Comparison of ENCODE assay signal across 8 cellular contexts in genomic region chr4:10164877-10165283, GRCh38. TPM values are rescaled to one million over a fixed set of nuclear protein-coding genes. Genes with fewer than 3 reads are reported as not detected.
DNase-seq lines count a peak whose midpoint lies in the region; ATAC-seq, FAIRE-seq and TF ChIP-seq lines count a peak whose summit lies in the region.

No MANE protein-coding gene starts in this region.

- no peak overlapping the region for H2AFZ ChIP-seq in HepG2 (ENCODE audit: low read length)

- no peaks in the 10 kb centered on the region for H3K79me2 ChIP-seq in HepG2 (ENCODE audit: insufficient read depth, low read length)

- H3K36me3 Mint-ChIP-seq in activated CD4-positive, alpha-beta T cell treated with anti-CD3 and anti-CD28 coated beads for 36 hours (ENCODE audit: low read depth), result no peaks in the 10 kb centered on the region
- H3K36me3 Mint-ChIP-seq in effector memory CD8-positive, alpha-beta T cell (ENCODE audit: insufficient read depth), result no peaks in the 10 kb centered on the region

- no peaks in the 10 kb centered on the region for H3K9me3 Mint-ChIP-seq in activated CD4-positive, alpha-beta T cell treated with anti-CD3 and anti-CD28 coated beads for 36 hours (ENCODE audit: low read depth)
- H3K9me3 Mint-ChIP-seq in effector memory CD8-positive, alpha-beta T cell, result no peaks in the 10 kb centered on the region

- no peak overlapping the region for H3K4me2 ChIP-seq in HepG2 (ENCODE audit: low read depth, low read length)

- in situ Hi-C loops in HepG2 (cut with HindIII; ENCODE audit: extremely low pct_ligation_motif_present, low pct_unique_long_range_greater_than_20kb), result loop anchor here (5.0 to 25.0 kb wide), 2 partner anchors 237 to 1247 kb away; no protein-coding TSS in a partner anchor

- TF ChIP-seq RAD21 in HepG2 (CRISPR knock-in tag; IDR thresholded peaks at IDR 0.05), result no peak

- H3K4me3 ChIP-seq in breast epithelium (no peak overlapping the region), HepG2 (replicated peaks in 1 of 3; ENCODE audit: insufficient read depth in 1 of 3, low read depth in 2 of 3, low read length in 3 of 3) (no peak overlapping the region)

- no peaks in the 10 kb centered on the region for H4K20me1 ChIP-seq in HepG2 (ENCODE audit: insufficient read depth, low read length)

- H3K36me3 ChIP-seq in breast epithelium, result no peaks in the 10 kb centered on the region
- no peaks in the 10 kb centered on the region for H3K36me3 ChIP-seq in HepG2 (replicated peaks in 1 of 2; ENCODE audit: control insufficient read depth in 1 of 2, insufficient read depth in 2 of 2, low read length in 2 of 2)

- H3K27me3 Mint-ChIP-seq in activated CD4-positive, alpha-beta T cell treated with anti-CD3 and anti-CD28 coated beads for 36 hours, result no peaks in the 10 kb centered on the region
- H3K27me3 Mint-ChIP-seq in effector memory CD8-positive, alpha-beta T cell, result peaks cover 0 to 1% of the 10 kb centered on the region in 2 donors

- peak in 2 of 3 donors; percentile 26 to 52 for TF ChIP-seq CTCF in breast epithelium (IDR thresholded peaks at IDR 0.05)
- peak; percentile 68 for TF ChIP-seq CTCF in HepG2 (CRISPR knock-in tag; IDR thresholded peaks at IDR 0.05)

- no TSS peak for BruUV-seq in HepG2 (replicated peaks; lab: Mats Ljungman, UMichigan)

- POLR2A ChIA-PET in activated CD4-positive, alpha-beta T cell treated with anti-CD3 and anti-CD28 coated beads for 36 hours (lab: Charles Lee), result no interaction called here
- POLR2A ChIA-PET in HepG2 (lab: Yijun Ruan, JAX), result no interaction called here

- no peak for TF ChIP-seq POLR2A in breast epithelium (IDR thresholded peaks at IDR 0.05)
- TF ChIP-seq POLR2A in HepG2 (IDR thresholded peaks at IDR 0.05; ENCODE audit: insufficient read depth in 1 of 2, low read depth in 2 of 2, low read length in 2 of 2), result no peak

- intact Hi-C loops in activated CD4-positive, alpha-beta T cell treated with anti-CD3 and anti-CD28 coated beads for 36 hours (cut with DNase I, micrococcal nuclease), result loop anchor here in 1 of 2 experiments (2.0 kb wide), 1 partner anchor 238 kb away; no protein-coding TSS in a partner anchor
- intact Hi-C loops in breast epithelium (cut with DNase I; ENCODE audit: low total_unique reads) (no loop called here), HepG2 (cut with micrococcal nuclease; ENCODE audit: unreplicated experiment) (loop anchor here (1.0 to 10.0 kb wide), 2 partner anchors 160 to 238 kb away; no protein-coding TSS in a partner anchor)

- H3K4me1 ChIP-seq in breast epithelium (no peaks in the 10 kb centered on the region), HepG2 (ENCODE audit: insufficient read depth, low read length) (peaks cover 14% of the 10 kb centered on the region)

- no peak overlapping the region for H3K4me3 Mint-ChIP-seq in activated CD4-positive, alpha-beta T cell treated with anti-CD3 and anti-CD28 coated beads for 36 hours
- no peak overlapping the region for H3K4me3 Mint-ChIP-seq in effector memory CD8-positive, alpha-beta T cell

- no peak for ATAC-seq in activated CD4-positive, alpha-beta T cell treated with anti-CD3 and anti-CD28 coated beads for 36 hours
- ATAC-seq in HepG2 (peak; percentile 29; the same call in 1 of the 3 replicates), GM21360 (IDR thresholded peaks at IDR 0.05; ENCODE audit: unreplicated experiment) (no peak), GM21723 (IDR thresholded peaks at IDR 0.05; ENCODE audit: unreplicated experiment) (no peak)
- ATAC-seq in effector memory CD8-positive, alpha-beta T cell (replicated peaks), result no peak

- peak; percentile 50 for DNase-seq in activated CD4-positive, alpha-beta T cell treated with anti-CD3 and anti-CD28 coated beads for 36 hours
- DNase-seq in activated CD4-positive, alpha-beta T cell treated with anti-CD3 and anti-CD28 coated beads, Interleukin-2, amount 50 U/mL, for 4 hours, result no peak
- DNase-seq in NCI-H1105 (lab: John Stamatoyannopoulos, UW) (peak; percentile 9), breast epithelium (ENCODE audit: low spot score in 2 of 2) (no peak), HepG2 (ENCODE audit: low spot score) (peak; percentile 14)
- DNase-seq in effector memory CD8-positive, alpha-beta T cell, result no peak

- no peak overlapping the region for H3K27ac ChIP-seq in breast epithelium
- no peak overlapping the region for H3K27ac ChIP-seq in HepG2 (ENCODE audit: extremely low read length, insufficient read depth, low read length)

- H3K9ac ChIP-seq in HepG2 (ENCODE audit: insufficient read depth, low read depth, low read length), result no peak overlapping the region

- H3K9me3 ChIP-seq in breast epithelium (no peaks in the 10 kb centered on the region), HepG2 (ENCODE audit: low read length) (no peaks in the 10 kb centered on the region)

- peaks cover 12% of the 10 kb centered on the region for H3K4me1 Mint-ChIP-seq in activated CD4-positive, alpha-beta T cell treated with anti-CD3 and anti-CD28 coated beads for 36 hours
- peaks cover 5 to 10% of the 10 kb centered on the region in 2 donors for H3K4me1 Mint-ChIP-seq in effector memory CD8-positive, alpha-beta T cell (ENCODE audit: low read depth in 2 of 2)

- no peak overlapping the region for H3K27ac Mint-ChIP-seq in activated CD4-positive, alpha-beta T cell treated with anti-CD3 and anti-CD28 coated beads for 36 hours
- H3K27ac Mint-ChIP-seq in effector memory CD8-positive, alpha-beta T cell, result no peak overlapping the region

- CTCF ChIA-PET in activated CD4-positive, alpha-beta T cell treated with anti-CD3 and anti-CD28 coated beads for 36 hours (lab: Charles Lee), result interaction anchor here (0.9 to 1.9 kb wide), 10 partner anchors 9 to 375 kb away, joined by 3 to 6 read pairs (median 4); no protein-coding TSS in a partner anchor
- CTCF ChIA-PET in HepG2 (lab: Yijun Ruan, JAX; ENCODE audit: low intra/inter-chr PET ratio, low total read pairs), result interaction anchor here (1.1 to 1.4 kb wide), 2 partner anchors 239 to 385 kb away, joined by 4 to 5 read pairs; no protein-coding TSS in a partner anchor

- 21% methylated on average over 3 of the region's 3 CpGs for WGBS in HepG2 (ENCODE audit: low lambda C conversion rate)

- H3K27me3 ChIP-seq in breast epithelium, result no peaks in the 10 kb centered on the region
- H3K27me3 ChIP-seq in HepG2 (ENCODE audit: control insufficient read depth in 1 of 2, insufficient read depth in 2 of 2, low read length in 2 of 2), result no peaks in the 10 kb centered on the region

- TF ChIP-seq EP300 in HepG2 (IDR thresholded peaks at IDR 0.05; ENCODE audit: low read depth in 2 of 2, low read length in 2 of 2), result no peak
- TF ChIP-seq EP300 in HepG2 (CRISPR knock-in tag; IDR thresholded peaks at IDR 0.05; ENCODE audit: borderline replicate concordance), result no peak

- FAIRE-seq in HepG2 (lab: Jason Lieb, UNC), result peak; percentile 48

RNA-seq across cellular contexts. Expression of gene WDR1, which starts 48.3 kb away (rescaled TPM):
- 100 to 1,000 TPM; 308 to 354 TPM for total RNA-seq in activated CD4-positive, alpha-beta T cell treated with anti-CD3 and anti-CD28 coated beads for 36 hours
- total RNA-seq in breast epithelium (100 to 1,000 TPM in 2 of 3 donors, 10 to 100 TPM in 1; 93.9 to 142 (median 127) TPM), HepG2 (2016; rRNA removed; fragmentation: Illumina TruSeq; extraction: Trizol) (106 and 120 TPM in 2 replicates)
- total RNA-seq in HepG2 (2016; cell fraction: cytosol; rRNA removed; fragmentation: Illumina TruSeq; extraction: Trizol; ENCODE audit: low read depth), result 50.7 and 51.7 TPM in 2 replicates
- 98.1 and 109 TPM in 2 replicates for total RNA-seq in HepG2 (2016; cell fraction: insoluble cytoplasmic fraction; rRNA removed; fragmentation: Illumina TruSeq; extraction: Trizol)
- total RNA-seq in HepG2 (2016; cell fraction: membrane; rRNA removed; fragmentation: Illumina TruSeq; extraction: Trizol), result 54.9 and 56.0 TPM in 2 replicates
- total RNA-seq in HepG2 (2016; cell fraction: nucleus; rRNA removed; fragmentation: Illumina TruSeq; extraction: Trizol), result 57.3 and 65.4 TPM in 2 replicates
- 198 and 199 TPM in 2 replicates for polyA plus RNA-seq in HepG2 (2011; rRNA removed)
- 187 and 226 TPM in 2 replicates for polyA plus RNA-seq in HepG2 (2011; cell fraction: cytosol; rRNA removed)
- polyA plus RNA-seq in HepG2 (2011; cell fraction: nucleus; rRNA removed), result 166 and 177 TPM in 2 replicates
- polyA plus RNA-seq in HepG2 (2012), result 117 and 122 TPM in 2 replicates
- 33.9 and 35.4 TPM in 2 replicates for polyA plus RNA-seq in HepG2 (2016; cell fraction: cytosol; fragmentation: Illumina TruSeq; extraction: Trizol; ENCODE audit: low read depth)
- 136 and 179 TPM in 2 replicates for polyA plus RNA-seq in HepG2 (2016; cell fraction: insoluble cytoplasmic fraction; fragmentation: Illumina TruSeq; extraction: Trizol; ENCODE audit: low read depth)
- polyA plus RNA-seq in HepG2 (2016; cell fraction: membrane; fragmentation: Illumina TruSeq; extraction: Trizol; ENCODE audit: low read depth), result 47.7 and 51.7 TPM in 2 replicates
- polyA plus RNA-seq in HepG2 (2016; cell fraction: nucleus; fragmentation: Illumina TruSeq; extraction: Trizol; ENCODE audit: insufficient read depth, low read depth), result 118 and 124 TPM in 2 replicates
- 149 and 296 TPM in 2 replicates for polyA minus RNA-seq in HepG2 (2011; rRNA and poly(A)+ RNA removed; ENCODE audit: low replicate concordance)
- 111 and 136 TPM in 2 replicates for polyA minus RNA-seq in HepG2 (2011; cell fraction: cytosol; rRNA and poly(A)+ RNA removed)
- 82.2 and 96.2 TPM in 2 replicates for polyA minus RNA-seq in HepG2 (2011; cell fraction: nucleus; rRNA and poly(A)+ RNA removed)

Comparison
In these comparisons a context has a peak if more than half of its experiments do, and no peak if none do; other contexts are left out.
1. DNase-seq: peak in activated CD4-positive, alpha-beta T cell treated with anti-CD3 and anti-CD28 coated beads for 36 hours (single experiment), NCI-H1105 (single experiment) and HepG2 (single experiment); none in activated CD4-positive, alpha-beta T cell treated with anti-CD3 and anti-CD28 coated beads, Interleukin-2, amount 50 U/mL, for 4 hours (0 of 2), breast epithelium (0 of 2) and effector memory CD8-positive, alpha-beta T cell (0 of 3).